21 cellular contexts compared by ENCODE assay signal in the genomic region with DNA sequence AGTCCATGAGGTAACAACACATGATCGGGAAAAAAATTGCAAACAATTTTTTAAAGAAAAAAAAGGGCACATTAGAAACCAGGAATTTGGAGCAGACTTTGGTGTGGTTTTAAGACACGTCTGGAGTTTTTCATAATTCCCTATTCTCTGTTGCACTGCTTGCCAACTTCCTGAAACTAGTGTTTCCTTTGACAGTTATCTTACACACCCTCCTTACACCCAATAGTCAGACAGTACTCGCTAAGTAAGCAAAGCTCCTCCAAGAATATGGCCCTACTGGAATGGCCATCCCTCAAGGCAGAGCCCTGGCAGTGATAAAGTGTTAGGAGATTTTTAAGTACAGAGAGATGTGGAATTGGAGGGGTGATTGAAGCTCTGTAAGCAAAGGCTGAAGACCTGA.
DNase-seq lines count a peak whose midpoint lies in the region; ATAC-seq and TF ChIP-seq lines count a peak whose summit lies in the region.
"Had no signal": no experiment of that assay in that cellular context is flagged by ENCODE, and none has a peak within 500 bp of the region (broad histone marks: within the 10 kb centered on the region; RNA-seq: fewer than 3 reads in every experiment).

No MANE protein-coding gene starts in this region.

- peak; percentile 85 for ATAC-seq in Right ventricle myocardium superior (ENCODE audit: poor library complexity)
- ATAC-seq in sciatic nerve: peak; percentile 84
- no peak for ATAC-seq in GM18909 (IDR thresholded peaks at IDR 0.05; ENCODE audit: poor library complexity, unreplicated experiment)

- H3K36me3 Mint-ChIP-seq in immature natural killer cell: peaks cover 16 to 37% (median 18%) of the 10 kb centered on the region in 3 donors

- H3K9me3 Mint-ChIP-seq in immature natural killer cell: peaks cover 7 to 19% (median 11%) of the 10 kb centered on the region in 6 donors

- no peaks in the 10 kb centered on the region for H3K9me3 ChIP-seq in right atrium auricular region
- H3K9me3 ChIP-seq in colonic mucosa: no peaks in the 10 kb centered on the region

- peaks cover 10 to 35% of the 10 kb centered on the region in 2 donors for H3K4me1 Mint-ChIP-seq in immature natural killer cell
- H3K4me1 Mint-ChIP-seq: H9 had no signal

- H3K27me3 ChIP-seq in right atrium auricular region (no peaks in the 10 kb centered on the region), colonic mucosa (no peaks in the 10 kb centered on the region)

- H3K27ac Mint-ChIP-seq in immature natural killer cell: no peak overlapping the region
- H3K27ac Mint-ChIP-seq: CD4-positive, alpha-beta T cell; H9; IgD-negative memory B cell had no signal

- H3K4me1 ChIP-seq in right atrium auricular region (peaks cover 0 to 10% of the 10 kb centered on the region in 2 donors), colonic mucosa (no peaks in the 10 kb centered on the region)

- H3K36me3 ChIP-seq in right atrium auricular region: no peaks in the 10 kb centered on the region
- no peaks in the 10 kb centered on the region for H3K36me3 ChIP-seq in colonic mucosa

- TF ChIP-seq CTCF in right atrium auricular region (IDR thresholded peaks at IDR 0.05) (no peak), fibroblast of the aortic adventitia (IDR thresholded peaks at IDR 0.05; ENCODE audit: insufficient read depth, low read length) (no peak), colonic mucosa (IDR thresholded peaks at IDR 0.05) (no peak)

- H3K4me3 ChIP-seq in right atrium auricular region (no peak overlapping the region), fibroblast of the aortic adventitia (ENCODE audit: low read depth, low read length) (no peak overlapping the region), colonic mucosa (no peak overlapping the region)

- intact Hi-C loops in Right ventricle myocardium superior (cut with DNase I) (no loop called here), sciatic nerve (cut with DNase I) (no loop called here), colonic mucosa (cut with DNase I) (no loop called here)

- DNase-seq in Right ventricle myocardium superior: no peak
- no peak for DNase-seq in right atrium auricular region (ENCODE audit: low spot score)
- DNase-seq in fibroblast of the aortic adventitia (ENCODE audit: low read depth): peak; percentile 92
- no peak for DNase-seq in sciatic nerve (ENCODE audit: low spot score)
- no peak for DNase-seq in colonic mucosa
- DNase-seq in stimulated activated naive CD4-positive, alpha-beta T cell treated with Interleukin-2 at 50 U/mL for 16 hours (lab: John Stamatoyannopoulos, UW): no peak
- DNase-seq in immature natural killer cell: no peak
- DNase-seq: activated CD4-positive, alpha-beta T cell treated with anti-CD3 and anti-CD28 coated beads for 48 hours; activated CD8-positive, alpha-beta memory T cell treated with anti-CD3 and anti-CD28 coated beads, Interleukin-2, amount 50 U/mL, for 48 hours; activated effector memory CD4-positive, alpha-beta T cell treated with anti-CD3 and anti-CD28 coated beads, Interleukin-2, amount 50 U/mL, for 16 hours; CD4-positive, alpha-beta T cell; central memory CD4-positive, alpha-beta T cell; DMS153; GDM1; H9; NCI-H1092; NCI-H2029 treated with DMSO at 0.1 percent for 48 hours; RPMI8226; stimulated activated CD4-positive, alpha-beta T cell treated with anti-CD3 and anti-CD28 coated beads, Interleukin-4, amount 100 ng/mL, for 1 hour had no signal

- H3K27ac ChIP-seq in right atrium auricular region (no peak overlapping the region), colonic mucosa (no peak overlapping the region)

- no peak overlapping the region for H3K4me3 Mint-ChIP-seq in immature natural killer cell
- H3K4me3 Mint-ChIP-seq: CD4-positive, alpha-beta T cell; H9; IgD-negative memory B cell had no signal

- H3K9ac ChIP-seq in colonic mucosa (ENCODE audit: low read depth in 2 of 2, low read length in 2 of 2): no peak overlapping the region

- peaks cover 0 to 3% (median 0%) of the 10 kb centered on the region in 3 donors for H3K27me3 Mint-ChIP-seq in immature natural killer cell (ENCODE audit: low read depth in 3 of 3)
- H3K27me3 Mint-ChIP-seq: CD4-positive, alpha-beta T cell had no signal
